1 cellular context compared by ENCODE assay signal in genomic region chr5:44795496-44795895, GRCh38.
TF ChIP-seq lines count a peak whose summit lies in the region.

No MANE protein-coding gene starts in this region.

TF ChIP-seq in GM23338, 12 proteins besides CTCF, POLR2A, EP300 and RAD21 (continued from another document):
- TF ChIP-seq, protein P1, sequence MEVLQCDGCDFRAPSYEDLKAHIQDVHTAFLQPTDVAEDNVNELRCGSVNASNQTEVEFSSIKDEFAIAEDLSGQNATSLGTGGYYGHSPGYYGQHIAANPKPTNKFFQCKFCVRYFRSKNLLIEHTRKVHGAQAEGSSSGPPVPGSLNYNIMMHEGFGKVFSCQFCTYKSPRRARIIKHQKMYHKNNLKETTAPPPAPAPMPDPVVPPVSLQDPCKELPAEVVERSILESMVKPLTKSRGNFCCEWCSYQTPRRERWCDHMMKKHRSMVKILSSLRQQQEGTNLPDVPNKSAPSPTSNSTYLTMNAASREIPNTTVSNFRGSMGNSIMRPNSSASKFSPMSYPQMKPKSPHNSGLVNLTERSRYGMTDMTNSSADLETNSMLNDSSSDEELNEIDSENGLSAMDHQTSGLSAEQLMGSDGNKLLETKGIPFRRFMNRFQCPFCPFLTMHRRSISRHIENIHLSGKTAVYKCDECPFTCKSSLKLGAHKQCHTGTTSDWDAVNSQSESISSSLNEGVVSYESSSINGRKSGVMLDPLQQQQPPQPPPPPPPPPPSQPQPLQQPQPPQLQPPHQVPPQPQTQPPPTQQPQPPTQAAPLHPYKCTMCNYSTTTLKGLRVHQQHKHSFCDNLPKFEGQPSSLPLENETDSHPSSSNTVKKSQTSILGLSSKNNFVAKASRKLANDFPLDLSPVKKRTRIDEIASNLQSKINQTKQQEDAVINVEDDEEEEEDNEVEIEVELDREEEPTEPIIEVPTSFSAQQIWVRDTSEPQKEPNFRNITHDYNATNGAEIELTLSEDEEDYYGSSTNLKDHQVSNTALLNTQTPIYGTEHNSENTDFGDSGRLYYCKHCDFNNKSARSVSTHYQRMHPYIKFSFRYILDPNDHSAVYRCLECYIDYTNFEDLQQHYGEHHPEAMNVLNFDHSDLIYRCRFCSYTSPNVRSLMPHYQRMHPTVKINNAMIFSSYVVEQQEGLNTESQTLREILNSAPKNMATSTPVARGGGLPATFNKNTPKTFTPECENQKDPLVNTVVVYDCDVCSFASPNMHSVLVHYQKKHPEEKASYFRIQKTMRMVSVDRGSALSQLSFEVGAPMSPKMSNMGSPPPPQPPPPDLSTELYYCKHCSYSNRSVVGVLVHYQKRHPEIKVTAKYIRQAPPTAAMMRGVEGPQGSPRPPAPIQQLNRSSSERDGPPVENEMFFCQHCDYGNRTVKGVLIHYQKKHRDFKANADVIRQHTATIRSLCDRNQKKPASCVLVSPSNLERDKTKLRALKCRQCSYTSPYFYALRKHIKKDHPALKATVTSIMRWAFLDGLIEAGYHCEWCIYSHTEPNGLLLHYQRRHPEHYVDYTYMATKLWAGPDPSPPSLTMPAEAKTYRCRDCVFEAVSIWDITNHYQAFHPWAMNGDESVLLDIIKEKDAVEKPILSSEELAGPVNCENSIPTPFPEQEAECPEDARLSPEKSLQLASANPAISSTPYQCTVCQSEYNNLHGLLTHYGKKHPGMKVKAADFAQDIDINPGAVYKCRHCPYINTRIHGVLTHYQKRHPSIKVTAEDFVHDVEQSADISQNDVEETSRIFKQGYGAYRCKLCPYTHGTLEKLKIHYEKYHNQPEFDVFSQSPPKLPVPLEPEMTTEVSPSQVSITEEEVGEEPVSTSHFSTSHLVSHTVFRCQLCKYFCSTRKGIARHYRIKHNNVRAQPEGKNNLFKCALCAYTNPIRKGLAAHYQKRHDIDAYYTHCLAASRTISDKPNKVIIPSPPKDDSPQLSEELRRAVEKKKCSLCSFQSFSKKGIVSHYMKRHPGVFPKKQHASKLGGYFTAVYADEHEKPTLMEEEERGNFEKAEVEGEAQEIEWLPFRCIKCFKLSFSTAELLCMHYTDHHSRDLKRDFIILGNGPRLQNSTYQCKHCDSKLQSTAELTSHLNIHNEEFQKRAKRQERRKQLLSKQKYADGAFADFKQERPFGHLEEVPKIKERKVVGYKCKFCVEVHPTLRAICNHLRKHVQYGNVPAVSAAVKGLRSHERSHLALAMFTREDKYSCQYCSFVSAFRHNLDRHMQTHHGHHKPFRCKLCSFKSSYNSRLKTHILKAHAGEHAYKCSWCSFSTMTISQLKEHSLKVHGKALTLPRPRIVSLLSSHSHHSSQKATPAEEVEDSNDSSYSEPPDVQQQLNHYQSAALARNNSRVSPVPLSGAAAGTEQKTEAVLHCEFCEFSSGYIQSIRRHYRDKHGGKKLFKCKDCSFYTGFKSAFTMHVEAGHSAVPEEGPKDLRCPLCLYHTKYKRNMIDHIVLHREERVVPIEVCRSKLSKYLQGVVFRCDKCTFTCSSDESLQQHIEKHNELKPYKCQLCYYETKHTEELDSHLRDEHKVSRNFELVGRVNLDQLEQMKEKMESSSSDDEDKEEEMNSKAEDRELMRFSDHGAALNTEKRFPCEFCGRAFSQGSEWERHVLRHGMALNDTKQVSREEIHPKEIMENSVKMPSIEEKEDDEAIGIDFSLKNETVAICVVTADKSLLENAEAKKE (CRISPR knock-in tag; IDR thresholded peaks at IDR 0.05): no peak
- TF ChIP-seq NANOG (IDR thresholded peaks at IDR 0.05; ENCODE audit: borderline replicate concordance) (no peak), ZNF114 (CRISPR knock-in tag; IDR thresholded peaks at IDR 0.05) (no peak), POLR2AphosphoS5 (IDR thresholded peaks at IDR 0.05; ENCODE audit: low read depth) (no peak), STAT1 (IDR thresholded peaks at IDR 0.05; ENCODE audit: unreplicated experiment) (no peak), ZNF331 (CRISPR knock-in tag; IDR thresholded peaks at IDR 0.05; ENCODE audit: low read depth) (no peak), JUNB (IDR thresholded peaks at IDR 0.05; ENCODE audit: unreplicated experiment) (no peak), EZH2 (IDR thresholded peaks at IDR 0.05; ENCODE audit: low read depth, unreplicated experiment) (no peak), REST (IDR thresholded peaks at IDR 0.05; ENCODE audit: unreplicated experiment) (no peak)
